In genomic region chr18:12686100-12686499, GRCh38 we compare ENCODE assay signal across 13 cellular contexts. TPM values are rescaled to one million over a fixed set of nuclear protein-coding genes. Genes with fewer than 3 reads are reported as not detected.
DNase-seq lines count a peak whose midpoint lies in the region; FAIRE-seq and TF ChIP-seq lines count a peak whose summit lies in the region.
"Had no signal": no experiment of that assay in that cellular context is flagged by ENCODE, and none has a peak within 500 bp of the region (broad histone marks: within the 10 kb centered on the region; RNA-seq: fewer than 3 reads in every experiment).

No MANE protein-coding gene starts in this region.

- H4K20me1 ChIP-seq in Loucy (ENCODE audit: insufficient read depth, low read length, poor library complexity, severe bottlenecking): no peaks in the 10 kb centered on the region
- H4K20me1 ChIP-seq in astrocyte (ENCODE audit: insufficient read depth, low read length): no peaks in the 10 kb centered on the region

- H3K9ac ChIP-seq in Loucy (ENCODE audit: low read depth, low read length, poor library complexity, severe bottlenecking) (no peak overlapping the region), astrocyte (ENCODE audit: low read length) (no peak overlapping the region)

- peak; percentile 52 for TF ChIP-seq CTCF in Loucy (conservative IDR thresholded peaks at IDR 0.05; ENCODE audit: low read length)
- peak; percentile 11 for TF ChIP-seq CTCF in astrocyte (IDR thresholded peaks at IDR 0.05; ENCODE audit: insufficient read depth, low read depth, low read length)

- H3F3A ChIP-seq in Loucy (ENCODE audit: low read depth): no peaks in the 10 kb centered on the region

- no peaks in the 10 kb centered on the region for H3K36me3 Mint-ChIP-seq in astrocyte (ENCODE audit: low read depth, unreplicated experiment)

- H3K27ac ChIP-seq in astrocyte (ENCODE audit: low read depth, low read length): no peak overlapping the region

- H3K4me2 ChIP-seq in Loucy (ENCODE audit: low read depth, low read length, poor library complexity, severe bottlenecking) (no peak overlapping the region), astrocyte (ENCODE audit: low read length) (no peak overlapping the region)

- H3K4me3 ChIP-seq in Loucy (ENCODE audit: low read length, poor library complexity, severe bottlenecking) (no peak overlapping the region), astrocyte (ENCODE audit: insufficient read depth, low read depth, low read length) (no peak overlapping the region), H7 (ENCODE audit: insufficient read depth, low read depth, low read length) (no peak overlapping the region)

- no peaks in the 10 kb centered on the region for H3K9me3 Mint-ChIP-seq in astrocyte (ENCODE audit: unreplicated experiment)
- H3K9me3 Mint-ChIP-seq: activated CD4-positive, alpha-beta memory T cell treated with anti-CD3 and anti-CD28 coated beads, Interleukin-2, amount 10 ng/mL, durations not matched to agents 7 days and 5 days; central memory CD8-positive, alpha-beta T cell had no signal

- H3K4me1 ChIP-seq in Loucy (ENCODE audit: insufficient read depth, low read length, poor library complexity, severe bottlenecking) (no peaks in the 10 kb centered on the region), astrocyte (ENCODE audit: insufficient read depth, low read length) (no peaks in the 10 kb centered on the region)

- H3K36me3 ChIP-seq in Loucy (ENCODE audit: insufficient read depth, low read length): peaks cover 11% of the 10 kb centered on the region; the same call in 1 of the 2 replicates
- no peaks in the 10 kb centered on the region for H3K36me3 ChIP-seq in astrocyte (ENCODE audit: insufficient read depth, low read length)
- H3K36me3 ChIP-seq in H7 (replicated peaks; ENCODE audit: control insufficient read depth, insufficient read depth, low read length): peaks cover 4% of the 10 kb centered on the region; the same call in 1 of the 2 replicates

- H3K9me2 ChIP-seq in Loucy (replicated peaks; ENCODE audit: low read depth, low read length): no peaks in the 10 kb centered on the region

- H3K27me3 ChIP-seq in Loucy (ENCODE audit: insufficient read depth, low read length, poor library complexity, severe bottlenecking): no peaks in the 10 kb centered on the region
- H3K27me3 ChIP-seq in astrocyte (ENCODE audit: insufficient read depth, low read length): no peaks in the 10 kb centered on the region
- H3K27me3 ChIP-seq in H7 (ENCODE audit: control insufficient read depth, insufficient read depth, low read length): no peaks in the 10 kb centered on the region

- DNase-seq in NCI-H2171 treated with DMSO at 0.1 percent for 48 hours (lab: John Stamatoyannopoulos, UW): peak; percentile 32
- DNase-seq in NCI-H2171 (lab: John Stamatoyannopoulos, UW): no peak
- DNase-seq in astrocyte (ENCODE audit: low read depth): no peak
- DNase-seq in lung microvascular endothelial cell (ENCODE audit: low read depth in 2 of 2): peak; percentile 43
- no peak for DNase-seq in ecto neural progenitor cell (ENCODE audit: low spot score)
- DNase-seq in cerebellum (ENCODE audit: low spot score): no peak
- DNase-seq in H7: no peak
- DNase-seq: activated CD4-positive, alpha-beta memory T cell treated with anti-CD3 and anti-CD28 coated beads, Interleukin-2, amount 10 ng/mL, durations not matched to agents 7 days and 5 days; AML-193; GOT3 had no signal

- H3K4me1 Mint-ChIP-seq in astrocyte (ENCODE audit: low read depth, unreplicated experiment): no peaks in the 10 kb centered on the region
- H3K4me1 Mint-ChIP-seq: central memory CD8-positive, alpha-beta T cell had no signal

- no peak overlapping the region for H3K27ac Mint-ChIP-seq in astrocyte (ENCODE audit: unreplicated experiment)
- H3K27ac Mint-ChIP-seq: activated CD4-positive, alpha-beta memory T cell treated with anti-CD3 and anti-CD28 coated beads, Interleukin-2, amount 10 ng/mL, durations not matched to agents 7 days and 5 days had no signal

- H2AFZ ChIP-seq in Loucy (ENCODE audit: low read length): no peak overlapping the region
- H2AFZ ChIP-seq in astrocyte (ENCODE audit: low read depth, low read length): no peak overlapping the region

- H3K79me2 ChIP-seq in Loucy (ENCODE audit: insufficient read depth, low read length): no peaks in the 10 kb centered on the region
- no peaks in the 10 kb centered on the region for H3K79me2 ChIP-seq in astrocyte (ENCODE audit: insufficient read depth, low read length)

- H3K27me3 Mint-ChIP-seq in astrocyte (ENCODE audit: low read depth, unreplicated experiment): no peaks in the 10 kb centered on the region
- H3K27me3 Mint-ChIP-seq: activated CD4-positive, alpha-beta memory T cell treated with anti-CD3 and anti-CD28 coated beads, Interleukin-2, amount 10 ng/mL, durations not matched to agents 7 days and 5 days; central memory CD8-positive, alpha-beta T cell had no signal

- H3K9me3 ChIP-seq in Loucy (ENCODE audit: insufficient read depth, low read depth, low read length) (no peaks in the 10 kb centered on the region), astrocyte (ENCODE audit: insufficient read depth, low read depth, low read length) (no peaks in the 10 kb centered on the region)

- no peak overlapping the region for H3K4me3 Mint-ChIP-seq in astrocyte (ENCODE audit: unreplicated experiment)
- H3K4me3 Mint-ChIP-seq: activated CD4-positive, alpha-beta memory T cell treated with anti-CD3 and anti-CD28 coated beads, Interleukin-2, amount 10 ng/mL, durations not matched to agents 7 days and 5 days; central memory CD8-positive, alpha-beta T cell had no signal

- FAIRE-seq in astrocyte (lab: Jason Lieb, UNC): no peak
- FAIRE-seq: GM18507 had no signal

RNA-seq across cellular contexts. Expression of gene CEP76, which starts 16.4 kb away (rescaled TPM):
- total RNA-seq in astrocyte (7.5 and 9.5 TPM in 2 replicates), lung microvascular endothelial cell (9.8 and 12.3 TPM in 2 replicates), cerebellum (13.6 TPM)
- total RNA-seq in H7 (2014; rRNA removed; shearing (Covaris generic)): 17.2 and 20.5 TPM in 2 replicates

RNA-seq across cellular contexts. Expression of gene PSMG2, which starts 16.7 kb away (rescaled TPM):
- total RNA-seq in astrocyte (57.4 and 60.1 TPM in 2 replicates), lung microvascular endothelial cell (52.6 and 68.4 TPM in 2 replicates), cerebellum (46.3 TPM)
- total RNA-seq in H7 (2014; rRNA removed; shearing (Covaris generic)): 91.7 and 113 TPM in 2 replicates

RNA-seq across cellular contexts. Expression of gene SPIRE1, which starts 28.2 kb away (rescaled TPM):
- total RNA-seq in astrocyte (38.9 and 42.0 TPM in 2 replicates), lung microvascular endothelial cell (13.7 and 14.2 TPM in 2 replicates), cerebellum (46.7 TPM)
- total RNA-seq in H7 (2014; rRNA removed; shearing (Covaris generic)): 14.5 and 18.0 TPM in 2 replicates

Comparison
In these comparisons a context has a peak if more than half of its experiments do, and no peak if none do; other contexts are left out.
1. DNase-seq: peak in NCI-H2171 treated with DMSO at 0.1 percent for 48 hours (single experiment) and lung microvascular endothelial cell (2 of 2); none in NCI-H2171 (single experiment), astrocyte (single experiment), ecto neural progenitor cell (single experiment), cerebellum (single experiment) and H7 (single experiment).